In the genomic region with DNA sequence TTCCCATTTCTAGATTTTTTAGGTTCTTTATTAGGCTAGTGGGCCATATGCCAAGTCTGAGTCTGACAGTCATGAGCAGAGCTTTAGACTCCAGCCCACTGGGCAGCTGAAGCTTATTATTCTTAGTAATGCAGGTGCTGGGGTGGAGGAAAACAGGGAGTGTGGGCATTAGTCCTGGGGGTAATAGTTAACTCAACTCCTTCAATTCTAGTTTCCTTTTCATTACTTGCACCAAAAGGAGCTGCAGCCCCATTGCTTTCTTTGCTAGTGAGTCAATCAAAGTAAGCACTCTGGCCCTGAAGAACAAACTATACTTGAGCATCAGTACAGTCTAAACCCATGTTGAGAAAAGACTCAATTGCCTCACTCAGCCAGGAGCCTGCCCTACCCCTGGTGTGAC, we compare ENCODE assay signal across 24 cellular contexts. TPM values are rescaled to one million over a fixed set of nuclear protein-coding genes. Genes with fewer than 3 reads are reported as not detected.
DNase-seq lines count a peak whose midpoint lies in the region; ATAC-seq, FAIRE-seq and TF ChIP-seq lines count a peak whose summit lies in the region.
"Had no signal": no experiment of that assay in that cellular context is flagged by ENCODE, and none has a peak within 500 bp of the region (broad histone marks: within the 10 kb centered on the region; RNA-seq: fewer than 3 reads in every experiment).

No MANE protein-coding gene starts in this region.

- H3K4me1 Mint-ChIP-seq in activated naive CD4-positive, alpha-beta T cell treated with anti-CD3 and anti-CD28 coated beads, Interleukin-2, amount 10 ng/mL, durations not matched to agents 7 days and 5 days = peaks cover 2% of the 10 kb centered on the region
- H3K4me1 Mint-ChIP-seq: IgD-negative memory B cell had no signal

- no peak overlapping the region for H3K27ac ChIP-seq in small intestine (ENCODE audit: low read depth in 1 of 2, low read length in 1 of 2)
- H3K27ac ChIP-seq: HL-60, left lung, tibial nerve had no signal

- no peaks in the 10 kb centered on the region for H3K4me1 ChIP-seq in small intestine (ENCODE audit: control insufficient read depth in 2 of 2, insufficient read depth in 1 of 2, low read depth in 1 of 2, low read length in 1 of 2)
- H3K4me1 ChIP-seq: left lung, tibial nerve had no signal

- peaks cover 4% of the 10 kb centered on the region for H3K27me3 Mint-ChIP-seq in activated naive CD4-positive, alpha-beta T cell treated with anti-CD3 and anti-CD28 coated beads, Interleukin-2, amount 10 ng/mL, durations not matched to agents 7 days and 5 days

- H3K36me3 ChIP-seq in small intestine (ENCODE audit: control insufficient read depth in 2 of 2, insufficient read depth in 2 of 2, low read length in 2 of 2) = no peaks in the 10 kb centered on the region
- H3K36me3 ChIP-seq: left lung, MG63, tibial nerve had no signal

- FAIRE-seq in small intestine (lab: Jason Lieb, UNC) = no peak
- FAIRE-seq: RCC 7860 had no signal

- no peaks in the 10 kb centered on the region for H3K9me3 Mint-ChIP-seq in activated naive CD4-positive, alpha-beta T cell treated with anti-CD3 and anti-CD28 coated beads, Interleukin-2, amount 10 ng/mL, durations not matched to agents 7 days and 5 days
- H3K9me3 Mint-ChIP-seq: stimulated activated effector memory CD8-positive, alpha-beta T cell treated with anti-CD3 and anti-CD28 coated beads, Interleukin-12 subunit alpha, Interleukin-12 subunit beta, amount 100 ng/mL, for 72 hours had no signal

- no peak for TF ChIP-seq CTCF in foreskin fibroblast (IDR thresholded peaks at IDR 0.05; ENCODE audit: low read depth, low read length)

- H3K9me3 ChIP-seq in small intestine (ENCODE audit: control insufficient read depth, low read depth) = no peaks in the 10 kb centered on the region
- H3K9me3 ChIP-seq: left lung, MG63, tibial nerve had no signal

- H3K4me3 ChIP-seq in foreskin fibroblast (ENCODE audit: low read depth in 1 of 2, low read length in 2 of 2) = no peak overlapping the region
- no peak overlapping the region for H3K4me3 ChIP-seq in small intestine (ENCODE audit: low read depth in 1 of 2, low read length in 2 of 2)
- H3K4me3 ChIP-seq: left lung, MG63, tibial nerve had no signal

- CTCF ChIA-PET in activated naive CD4-positive, alpha-beta T cell treated with anti-CD3 and anti-CD28 coated beads, Interleukin-2, amount 10 ng/mL, durations not matched to agents 7 days and 5 days (lab: Charles Lee) = interaction anchor here (0.7 kb wide), 1 partner anchor 23 kb away, joined by 3 read pairs; no protein-coding TSS in a partner anchor

- no peak overlapping the region for H3K4me3 Mint-ChIP-seq in activated naive CD4-positive, alpha-beta T cell treated with anti-CD3 and anti-CD28 coated beads, Interleukin-2, amount 10 ng/mL, durations not matched to agents 7 days and 5 days
- H3K4me3 Mint-ChIP-seq: IgD-negative memory B cell; stimulated activated effector memory CD8-positive, alpha-beta T cell treated with anti-CD3 and anti-CD28 coated beads, Interleukin-12 subunit alpha, Interleukin-12 subunit beta, amount 100 ng/mL, for 72 hours had no signal

- H3K27ac Mint-ChIP-seq in activated naive CD4-positive, alpha-beta T cell treated with anti-CD3 and anti-CD28 coated beads, Interleukin-2, amount 10 ng/mL, durations not matched to agents 7 days and 5 days = no peak overlapping the region
- H3K27ac Mint-ChIP-seq: IgD-negative memory B cell; stimulated activated effector memory CD8-positive, alpha-beta T cell treated with anti-CD3 and anti-CD28 coated beads, Interleukin-12 subunit alpha, Interleukin-12 subunit beta, amount 100 ng/mL, for 72 hours had no signal

- peaks cover 0 to 3% of the 10 kb centered on the region in 2 donors for H3K27me3 ChIP-seq in small intestine (ENCODE audit: control insufficient read depth in 2 of 2, insufficient read depth in 2 of 2, low read length in 2 of 2)
- H3K27me3 ChIP-seq: left lung, tibial nerve had no signal

- ATAC-seq in GM18870 (IDR thresholded peaks at IDR 0.05; ENCODE audit: unreplicated experiment) (peak; percentile 67), GM21619 (IDR thresholded peaks at IDR 0.05; ENCODE audit: unreplicated experiment) (peak; percentile 65), HG03139 (IDR thresholded peaks at IDR 0.05; ENCODE audit: unreplicated experiment) (peak; percentile 60), GM21786 (IDR thresholded peaks at IDR 0.05; ENCODE audit: unreplicated experiment) (no peak), HG02610 (IDR thresholded peaks at IDR 0.05; ENCODE audit: unreplicated experiment) (no peak)
- ATAC-seq: left lung; stimulated activated effector memory CD8-positive, alpha-beta T cell treated with anti-CD3 and anti-CD28 coated beads, Interleukin-12 subunit alpha, Interleukin-12 subunit beta, amount 100 ng/mL, for 72 hours had no signal

- DNase-seq in foreskin fibroblast (peak; percentile 1 to 8), small intestine (no peak)
- DNase-seq in activated naive CD4-positive, alpha-beta T cell treated with anti-CD3 and anti-CD28 coated beads, Interleukin-2, amount 10 ng/mL, durations not matched to agents 7 days and 5 days = no peak
- DNase-seq: activated gamma-delta T cell treated with Interleukin-2 at 50 U/mL for 16 hours; amniotic stem cell; central memory CD4-positive, alpha-beta T cell; DMS53; GOT3; left lung; MG63; NCI-H1694; retina; stimulated activated CD4-positive, alpha-beta T cell treated with anti-CD3 and anti-CD28 coated beads, Interleukin-15, amount 100 ng/mL, for 24 hours had no signal

- H3K36me3 Mint-ChIP-seq in activated naive CD4-positive, alpha-beta T cell treated with anti-CD3 and anti-CD28 coated beads, Interleukin-2, amount 10 ng/mL, durations not matched to agents 7 days and 5 days = no peaks in the 10 kb centered on the region
- H3K36me3 Mint-ChIP-seq: IgD-negative memory B cell had no signal

RNA-seq across cellular contexts. Expression of a gene that starts 35.5 kb away (rescaled TPM):
- under 1 TPM in 2 of 3 donors, not detected in 1; 0.27 to 0.34 TPM for polyA plus RNA-seq in small intestine
- polyA plus RNA-seq: AG04450 had no signal

Comparison
In these comparisons a context has a peak if more than half of its experiments do, and no peak if none do; other contexts are left out.
1. ATAC-seq: peak in GM18870 (single experiment), GM21619 (single experiment) and HG03139 (single experiment); none in GM21786 (single experiment) and HG02610 (single experiment).
2. DNase-seq: peak in foreskin fibroblast (2 of 2); none in small intestine (single experiment) and activated naive CD4-positive, alpha-beta T cell treated with anti-CD3 and anti-CD28 coated beads, Interleukin-2, amount 10 ng/mL, durations not matched to agents 7 days and 5 days (single experiment).